1 cellular context compared by ENCODE assay signal in the genomic region with DNA sequence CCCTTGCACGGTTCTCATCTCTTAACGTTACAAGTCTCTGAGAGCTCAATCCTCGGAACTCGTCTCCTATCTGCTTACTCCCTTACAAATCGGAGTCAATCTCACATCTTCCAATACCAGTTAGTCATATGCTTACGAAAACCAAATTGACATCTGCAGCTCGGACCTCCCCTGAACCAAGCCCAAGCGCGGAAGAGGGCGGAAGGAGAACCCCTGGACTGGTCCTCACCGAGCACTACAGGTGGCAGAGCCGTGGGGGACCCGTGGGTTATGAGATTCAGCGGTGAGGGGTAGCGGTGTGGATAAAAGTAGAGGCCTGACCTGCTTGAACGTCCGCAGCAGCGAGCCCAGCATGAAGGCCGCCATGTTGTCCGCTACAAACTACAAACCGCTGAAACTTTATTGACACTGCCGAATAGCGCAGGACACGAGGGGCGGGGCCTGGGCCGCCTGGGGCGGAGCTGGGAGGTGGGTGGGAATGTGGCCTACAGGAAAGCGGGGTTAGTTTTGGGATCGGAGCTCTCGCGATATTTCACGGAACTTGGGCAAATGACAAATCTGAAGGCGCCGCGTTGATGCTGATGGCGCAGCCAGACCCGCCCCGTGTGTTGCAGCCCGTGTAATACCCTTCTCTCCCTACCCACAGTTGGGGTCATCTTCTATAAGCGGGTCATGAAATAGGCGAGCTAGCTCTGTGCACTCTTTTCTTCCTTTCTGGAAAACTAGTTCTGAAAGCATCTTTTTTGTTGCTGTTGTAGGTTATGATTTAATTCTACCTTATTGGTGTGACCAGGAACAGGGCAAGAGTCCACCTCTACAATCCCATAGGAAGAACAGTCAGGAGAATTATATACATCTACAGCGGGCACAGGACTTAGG.
TF ChIP-seq lines count a peak whose summit lies in the region.

A gene (minus strand): TSS at position 383 of the 879 bp plus-strand sequence. CDS start 17 bp downstream, at position 366.

TF ChIP-seq in HepG2, 621 proteins besides CTCF, POLR2A, EP300 and RAD21 (continued from another document and continues in another):
- TF ChIP-seq NFIB (CRISPR knock-in tag; IDR thresholded peaks at IDR 0.05; ENCODE audit: borderline replicate concordance) (no peak), CREB1 (IDR thresholded peaks at IDR 0.05) (peak; percentile 82), CREB1 (CRISPR knock-in tag; IDR thresholded peaks at IDR 0.05) (peak; percentile 91), SATB2 (CRISPR knock-in tag; IDR thresholded peaks at IDR 0.05) (no peak), NCOA2 (CRISPR knock-in tag; IDR thresholded peaks at IDR 0.05) (peak; percentile 37), SOX5 (CRISPR knock-in tag; IDR thresholded peaks at IDR 0.05; ENCODE audit: borderline replicate concordance) (0 out of 2 replicates have a peak, but pooled peaks have one; percentile 22), ZNF12 (CRISPR knock-in tag; IDR thresholded peaks at IDR 0.05) (no peak), IKZF1 (IDR thresholded peaks at IDR 0.05) (no peak), ZNF30 (CRISPR knock-in tag; IDR thresholded peaks at IDR 0.05) (no peak), ZNF577 (CRISPR knock-in tag; IDR thresholded peaks at IDR 0.05; ENCODE audit: borderline replicate concordance, low read depth) (no peak), YEATS2 (CRISPR knock-in tag; IDR thresholded peaks at IDR 0.05; ENCODE audit: borderline replicate concordance) (peak; percentile 87; the same call in 1 of the 2 replicates), SRF (IDR thresholded peaks at IDR 0.05; ENCODE audit: low read depth, low read length) (no peak), MBD4 (IDR thresholded peaks at IDR 0.05; ENCODE audit: borderline replicate concordance, low read length) (no peak), ZNF292 (CRISPR knock-in tag; IDR thresholded peaks at IDR 0.05; ENCODE audit: borderline replicate concordance, low read depth) (no peak), ZNF547 (CRISPR knock-in tag; IDR thresholded peaks at IDR 0.05) (no peak), FOXK2 (IDR thresholded peaks at IDR 0.05) (peak; percentile 43; the same call in 1 of the 2 replicates), ZNF782 (CRISPR knock-in tag; IDR thresholded peaks at IDR 0.05; ENCODE audit: borderline replicate concordance) (no peak), ZFP36L1 (CRISPR knock-in tag; IDR thresholded peaks at IDR 0.05) (no peak), NFATC3 (CRISPR knock-in tag; IDR thresholded peaks at IDR 0.05) (no peak), SSRP1 (CRISPR knock-in tag; IDR thresholded peaks at IDR 0.05) (0 out of 2 replicates have a peak, but pooled peaks have one; percentile 19), ZKSCAN5 (CRISPR knock-in tag; IDR thresholded peaks at IDR 0.05) (no peak), ZNF264 (CRISPR knock-in tag; IDR thresholded peaks at IDR 0.05) (0 out of 2 replicates have a peak, but pooled peaks have one; percentile 18), ZMAT3 (CRISPR knock-in tag; conservative IDR thresholded peaks at IDR 0.05) (no peak), POGZ (CRISPR knock-in tag; IDR thresholded peaks at IDR 0.05) (peak; percentile 92), ARID2 (CRISPR knock-in tag; IDR thresholded peaks at IDR 0.05; ENCODE audit: borderline replicate concordance) (peak; percentile 88; the same call in 1 of the 2 replicates)
- TF ChIP-seq, protein P1, sequence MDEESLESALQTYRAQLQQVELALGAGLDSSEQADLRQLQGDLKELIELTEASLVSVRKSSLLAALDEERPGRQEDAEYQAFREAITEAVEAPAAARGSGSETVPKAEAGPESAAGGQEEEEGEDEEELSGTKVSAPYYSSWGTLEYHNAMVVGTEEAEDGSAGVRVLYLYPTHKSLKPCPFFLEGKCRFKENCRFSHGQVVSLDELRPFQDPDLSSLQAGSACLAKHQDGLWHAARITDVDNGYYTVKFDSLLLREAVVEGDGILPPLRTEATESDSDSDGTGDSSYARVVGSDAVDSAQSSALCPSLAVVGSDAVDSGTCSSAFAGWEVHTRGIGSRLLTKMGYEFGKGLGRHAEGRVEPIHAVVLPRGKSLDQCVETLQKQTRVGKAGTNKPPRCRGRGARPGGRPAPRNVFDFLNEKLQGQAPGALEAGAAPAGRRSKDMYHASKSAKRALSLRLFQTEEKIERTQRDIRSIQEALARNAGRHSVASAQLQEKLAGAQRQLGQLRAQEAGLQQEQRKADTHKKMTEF (CRISPR knock-in tag; IDR thresholded peaks at IDR 0.05): peak; percentile 86
- TF ChIP-seq, protein P2, sequence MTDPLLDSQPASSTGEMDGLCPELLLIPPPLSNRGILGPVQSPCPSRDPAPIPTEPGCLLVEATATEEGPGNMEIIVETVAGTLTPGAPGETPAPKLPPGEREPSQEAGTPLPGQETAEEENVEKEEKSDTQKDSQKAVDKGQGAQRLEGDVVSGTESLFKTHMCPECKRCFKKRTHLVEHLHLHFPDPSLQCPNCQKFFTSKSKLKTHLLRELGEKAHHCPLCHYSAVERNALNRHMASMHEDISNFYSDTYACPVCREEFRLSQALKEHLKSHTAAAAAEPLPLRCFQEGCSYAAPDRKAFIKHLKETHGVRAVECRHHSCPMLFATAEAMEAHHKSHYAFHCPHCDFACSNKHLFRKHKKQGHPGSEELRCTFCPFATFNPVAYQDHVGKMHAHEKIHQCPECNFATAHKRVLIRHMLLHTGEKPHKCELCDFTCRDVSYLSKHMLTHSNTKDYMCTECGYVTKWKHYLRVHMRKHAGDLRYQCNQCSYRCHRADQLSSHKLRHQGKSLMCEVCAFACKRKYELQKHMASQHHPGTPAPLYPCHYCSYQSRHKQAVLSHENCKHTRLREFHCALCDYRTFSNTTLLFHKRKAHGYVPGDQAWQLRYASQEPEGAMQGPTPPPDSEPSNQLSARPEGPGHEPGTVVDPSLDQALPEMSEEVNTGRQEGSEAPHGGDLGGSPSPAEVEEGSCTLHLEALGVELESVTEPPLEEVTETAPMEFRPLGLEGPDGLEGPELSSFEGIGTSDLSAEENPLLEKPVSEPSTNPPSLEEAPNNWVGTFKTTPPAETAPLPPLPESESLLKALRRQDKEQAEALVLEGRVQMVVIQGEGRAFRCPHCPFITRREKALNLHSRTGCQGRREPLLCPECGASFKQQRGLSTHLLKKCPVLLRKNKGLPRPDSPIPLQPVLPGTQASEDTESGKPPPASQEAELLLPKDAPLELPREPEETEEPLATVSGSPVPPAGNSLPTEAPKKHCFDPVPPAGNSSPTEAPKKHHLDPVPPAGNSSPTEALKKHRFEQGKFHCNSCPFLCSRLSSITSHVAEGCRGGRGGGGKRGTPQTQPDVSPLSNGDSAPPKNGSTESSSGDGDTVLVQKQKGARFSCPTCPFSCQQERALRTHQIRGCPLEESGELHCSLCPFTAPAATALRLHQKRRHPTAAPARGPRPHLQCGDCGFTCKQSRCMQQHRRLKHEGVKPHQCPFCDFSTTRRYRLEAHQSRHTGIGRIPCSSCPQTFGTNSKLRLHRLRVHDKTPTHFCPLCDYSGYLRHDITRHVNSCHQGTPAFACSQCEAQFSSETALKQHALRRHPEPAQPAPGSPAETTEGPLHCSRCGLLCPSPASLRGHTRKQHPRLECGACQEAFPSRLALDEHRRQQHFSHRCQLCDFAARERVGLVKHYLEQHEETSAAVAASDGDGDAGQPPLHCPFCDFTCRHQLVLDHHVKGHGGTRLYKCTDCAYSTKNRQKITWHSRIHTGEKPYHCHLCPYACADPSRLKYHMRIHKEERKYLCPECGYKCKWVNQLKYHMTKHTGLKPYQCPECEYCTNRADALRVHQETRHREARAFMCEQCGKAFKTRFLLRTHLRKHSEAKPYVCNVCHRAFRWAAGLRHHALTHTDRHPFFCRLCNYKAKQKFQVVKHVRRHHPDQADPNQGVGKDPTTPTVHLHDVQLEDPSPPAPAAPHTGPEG (CRISPR knock-in tag; IDR thresholded peaks at IDR 0.05): 0 out of 2 replicates have a peak, but pooled peaks have one; percentile 5
- TF ChIP-seq, protein P3, sequence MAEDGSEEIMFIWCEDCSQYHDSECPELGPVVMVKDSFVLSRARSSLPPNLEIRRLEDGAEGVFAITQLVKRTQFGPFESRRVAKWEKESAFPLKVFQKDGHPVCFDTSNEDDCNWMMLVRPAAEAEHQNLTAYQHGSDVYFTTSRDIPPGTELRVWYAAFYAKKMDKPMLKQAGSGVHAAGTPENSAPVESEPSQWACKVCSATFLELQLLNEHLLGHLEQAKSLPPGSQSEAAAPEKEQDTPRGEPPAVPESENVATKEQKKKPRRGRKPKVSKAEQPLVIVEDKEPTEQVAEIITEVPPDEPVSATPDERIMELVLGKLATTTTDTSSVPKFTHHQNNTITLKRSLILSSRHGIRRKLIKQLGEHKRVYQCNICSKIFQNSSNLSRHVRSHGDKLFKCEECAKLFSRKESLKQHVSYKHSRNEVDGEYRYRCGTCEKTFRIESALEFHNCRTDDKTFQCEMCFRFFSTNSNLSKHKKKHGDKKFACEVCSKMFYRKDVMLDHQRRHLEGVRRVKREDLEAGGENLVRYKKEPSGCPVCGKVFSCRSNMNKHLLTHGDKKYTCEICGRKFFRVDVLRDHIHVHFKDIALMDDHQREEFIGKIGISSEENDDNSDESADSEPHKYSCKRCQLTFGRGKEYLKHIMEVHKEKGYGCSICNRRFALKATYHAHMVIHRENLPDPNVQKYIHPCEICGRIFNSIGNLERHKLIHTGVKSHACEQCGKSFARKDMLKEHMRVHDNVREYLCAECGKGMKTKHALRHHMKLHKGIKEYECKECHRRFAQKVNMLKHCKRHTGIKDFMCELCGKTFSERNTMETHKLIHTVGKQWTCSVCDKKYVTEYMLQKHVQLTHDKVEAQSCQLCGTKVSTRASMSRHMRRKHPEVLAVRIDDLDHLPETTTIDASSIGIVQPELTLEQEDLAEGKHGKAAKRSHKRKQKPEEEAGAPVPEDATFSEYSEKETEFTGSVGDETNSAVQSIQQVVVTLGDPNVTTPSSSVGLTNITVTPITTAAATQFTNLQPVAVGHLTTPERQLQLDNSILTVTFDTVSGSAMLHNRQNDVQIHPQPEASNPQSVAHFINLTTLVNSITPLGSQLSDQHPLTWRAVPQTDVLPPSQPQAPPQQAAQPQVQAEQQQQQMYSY (CRISPR knock-in tag; IDR thresholded peaks at IDR 0.05): no peak
- TF ChIP-seq, protein P4, sequence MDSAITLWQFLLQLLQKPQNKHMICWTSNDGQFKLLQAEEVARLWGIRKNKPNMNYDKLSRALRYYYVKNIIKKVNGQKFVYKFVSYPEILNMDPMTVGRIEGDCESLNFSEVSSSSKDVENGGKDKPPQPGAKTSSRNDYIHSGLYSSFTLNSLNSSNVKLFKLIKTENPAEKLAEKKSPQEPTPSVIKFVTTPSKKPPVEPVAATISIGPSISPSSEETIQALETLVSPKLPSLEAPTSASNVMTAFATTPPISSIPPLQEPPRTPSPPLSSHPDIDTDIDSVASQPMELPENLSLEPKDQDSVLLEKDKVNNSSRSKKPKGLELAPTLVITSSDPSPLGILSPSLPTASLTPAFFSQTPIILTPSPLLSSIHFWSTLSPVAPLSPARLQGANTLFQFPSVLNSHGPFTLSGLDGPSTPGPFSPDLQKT (CRISPR knock-in tag; IDR thresholded peaks at IDR 0.05; ENCODE audit: borderline replicate concordance): no peak
- TF ChIP-seq, protein P5, sequence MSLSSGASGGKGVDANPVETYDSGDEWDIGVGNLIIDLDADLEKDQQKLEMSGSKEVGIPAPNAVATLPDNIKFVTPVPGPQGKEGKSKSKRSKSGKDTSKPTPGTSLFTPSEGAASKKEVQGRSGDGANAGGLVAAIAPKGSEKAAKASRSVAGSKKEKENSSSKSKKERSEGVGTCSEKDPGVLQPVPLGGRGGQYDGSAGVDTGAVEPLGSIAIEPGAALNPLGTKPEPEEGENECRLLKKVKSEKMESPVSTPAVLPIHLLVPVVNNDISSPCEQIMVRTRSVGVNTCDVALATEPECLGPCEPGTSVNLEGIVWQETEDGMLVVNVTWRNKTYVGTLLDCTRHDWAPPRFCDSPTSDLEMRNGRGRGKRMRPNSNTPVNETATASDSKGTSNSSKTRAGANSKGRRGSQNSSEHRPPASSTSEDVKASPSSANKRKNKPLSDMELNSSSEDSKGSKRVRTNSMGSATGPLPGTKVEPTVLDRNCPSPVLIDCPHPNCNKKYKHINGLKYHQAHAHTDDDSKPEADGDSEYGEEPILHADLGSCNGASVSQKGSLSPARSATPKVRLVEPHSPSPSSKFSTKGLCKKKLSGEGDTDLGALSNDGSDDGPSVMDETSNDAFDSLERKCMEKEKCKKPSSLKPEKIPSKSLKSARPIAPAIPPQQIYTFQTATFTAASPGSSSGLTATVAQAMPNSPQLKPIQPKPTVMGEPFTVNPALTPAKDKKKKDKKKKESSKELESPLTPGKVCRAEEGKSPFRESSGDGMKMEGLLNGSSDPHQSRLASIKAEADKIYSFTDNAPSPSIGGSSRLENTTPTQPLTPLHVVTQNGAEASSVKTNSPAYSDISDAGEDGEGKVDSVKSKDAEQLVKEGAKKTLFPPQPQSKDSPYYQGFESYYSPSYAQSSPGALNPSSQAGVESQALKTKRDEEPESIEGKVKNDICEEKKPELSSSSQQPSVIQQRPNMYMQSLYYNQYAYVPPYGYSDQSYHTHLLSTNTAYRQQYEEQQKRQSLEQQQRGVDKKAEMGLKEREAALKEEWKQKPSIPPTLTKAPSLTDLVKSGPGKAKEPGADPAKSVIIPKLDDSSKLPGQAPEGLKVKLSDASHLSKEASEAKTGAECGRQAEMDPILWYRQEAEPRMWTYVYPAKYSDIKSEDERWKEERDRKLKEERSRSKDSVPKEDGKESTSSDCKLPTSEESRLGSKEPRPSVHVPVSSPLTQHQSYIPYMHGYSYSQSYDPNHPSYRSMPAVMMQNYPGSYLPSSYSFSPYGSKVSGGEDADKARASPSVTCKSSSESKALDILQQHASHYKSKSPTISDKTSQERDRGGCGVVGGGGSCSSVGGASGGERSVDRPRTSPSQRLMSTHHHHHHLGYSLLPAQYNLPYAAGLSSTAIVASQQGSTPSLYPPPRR (CRISPR knock-in tag; IDR thresholded peaks at IDR 0.05; ENCODE audit: borderline replicate concordance): no peak
- TF ChIP-seq, protein P6, sequence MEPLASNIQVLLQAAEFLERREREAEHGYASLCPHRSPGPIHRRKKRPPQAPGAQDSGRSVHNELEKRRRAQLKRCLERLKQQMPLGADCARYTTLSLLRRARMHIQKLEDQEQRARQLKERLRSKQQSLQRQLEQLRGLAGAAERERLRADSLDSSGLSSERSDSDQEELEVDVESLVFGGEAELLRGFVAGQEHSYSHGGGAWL (CRISPR knock-in tag; IDR thresholded peaks at IDR 0.05): peak; percentile 71; the same call in 1 of the 2 replicates
- TF ChIP-seq, protein P7, sequence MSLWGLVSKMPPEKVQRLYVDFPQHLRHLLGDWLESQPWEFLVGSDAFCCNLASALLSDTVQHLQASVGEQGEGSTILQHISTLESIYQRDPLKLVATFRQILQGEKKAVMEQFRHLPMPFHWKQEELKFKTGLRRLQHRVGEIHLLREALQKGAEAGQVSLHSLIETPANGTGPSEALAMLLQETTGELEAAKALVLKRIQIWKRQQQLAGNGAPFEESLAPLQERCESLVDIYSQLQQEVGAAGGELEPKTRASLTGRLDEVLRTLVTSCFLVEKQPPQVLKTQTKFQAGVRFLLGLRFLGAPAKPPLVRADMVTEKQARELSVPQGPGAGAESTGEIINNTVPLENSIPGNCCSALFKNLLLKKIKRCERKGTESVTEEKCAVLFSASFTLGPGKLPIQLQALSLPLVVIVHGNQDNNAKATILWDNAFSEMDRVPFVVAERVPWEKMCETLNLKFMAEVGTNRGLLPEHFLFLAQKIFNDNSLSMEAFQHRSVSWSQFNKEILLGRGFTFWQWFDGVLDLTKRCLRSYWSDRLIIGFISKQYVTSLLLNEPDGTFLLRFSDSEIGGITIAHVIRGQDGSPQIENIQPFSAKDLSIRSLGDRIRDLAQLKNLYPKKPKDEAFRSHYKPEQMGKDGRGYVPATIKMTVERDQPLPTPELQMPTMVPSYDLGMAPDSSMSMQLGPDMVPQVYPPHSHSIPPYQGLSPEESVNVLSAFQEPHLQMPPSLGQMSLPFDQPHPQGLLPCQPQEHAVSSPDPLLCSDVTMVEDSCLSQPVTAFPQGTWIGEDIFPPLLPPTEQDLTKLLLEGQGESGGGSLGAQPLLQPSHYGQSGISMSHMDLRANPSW (CRISPR knock-in tag; IDR thresholded peaks at IDR 0.05; ENCODE audit: borderline replicate concordance): no peak; the same call in 1 of the 2 replicates
